17 cellular contexts compared by ENCODE assay signal in genomic region chr4:15809473-15809872, GRCh38. TPM values are rescaled to one million over a fixed set of nuclear protein-coding genes. Genes with fewer than 3 reads are reported as not detected.
DNase-seq lines count a peak whose midpoint lies in the region; ATAC-seq, FAIRE-seq and TF ChIP-seq lines count a peak whose summit lies in the region.
"Had no signal": no experiment of that assay in that cellular context is flagged by ENCODE, and none has a peak within 500 bp of the region (broad histone marks: within the 10 kb centered on the region; RNA-seq: fewer than 3 reads in every experiment).

No MANE protein-coding gene starts in this region.

- no peak for ATAC-seq in CD4-positive, CD25-positive, alpha-beta regulatory T cell (ENCODE audit: low read depth in 2 of 2)
- ATAC-seq in GM19463 (IDR thresholded peaks at IDR 0.05; ENCODE audit: unreplicated experiment) (peak; percentile 13), HG03135 (IDR thresholded peaks at IDR 0.05; ENCODE audit: unreplicated experiment) (peak; percentile 1), GM12878 (no peak)
- no peak for ATAC-seq in activated CD8-positive, alpha-beta memory T cell treated with anti-CD3 and anti-CD28 coated beads, Interleukin-2, amount 10 ng/mL, durations not matched to agents 7 days and 5 days

- no peaks in the 10 kb centered on the region for H3K9me2 ChIP-seq in SK-N-SH

- peak overlapping the region in 1 of 4 donors; percentile 47 for H3K4me3 Mint-ChIP-seq in CD4-positive, CD25-positive, alpha-beta regulatory T cell
- no peak overlapping the region for H3K4me3 Mint-ChIP-seq in activated CD8-positive, alpha-beta memory T cell treated with anti-CD3 and anti-CD28 coated beads, Interleukin-2, amount 10 ng/mL, durations not matched to agents 7 days and 5 days
- H3K4me3 Mint-ChIP-seq: activated naive CD4-positive, alpha-beta T cell treated with anti-CD3 and anti-CD28 coated beads for 36 hours had no signal

- in situ Hi-C loops in GM12878 (cut with MboI): loop anchor here (5.0 to 10.0 kb wide), 4 partner anchors 73 to 395 kb away; no protein-coding TSS in a partner anchor

- FAIRE-seq in GM12878 (lab: Jason Lieb, UNC): no peak
- FAIRE-seq: H54 had no signal

- CTCF ChIA-PET in GM12878 (lab: Yijun Ruan, JAX) (interaction anchor here (0.6 to 7.6 kb wide), 11 partner anchors 9 to 1769 kb away, joined by 3 to 188 read pairs (median 5); no protein-coding TSS in a partner anchor), SK-N-SH (lab: Yijun Ruan, JAX) (interaction anchor here (1.7 to 8.8 kb wide), 4 partner anchors 30 to 153 kb away, joined by 3 to 133 read pairs (median 64); no protein-coding TSS in a partner anchor)
- CTCF ChIA-PET in activated CD8-positive, alpha-beta memory T cell treated with anti-CD3 and anti-CD28 coated beads, Interleukin-2, amount 10 ng/mL, durations not matched to agents 7 days and 5 days (lab: Charles Lee): interaction anchor here (1.4 to 6.2 kb wide), 2 partner anchors 29 to 146 kb away, joined by 3 to 34 read pairs; no protein-coding TSS in a partner anchor

- H3K9ac ChIP-seq in GM12878 (ENCODE audit: control insufficient read depth, insufficient read depth, low read length) (no peak overlapping the region), SK-N-SH (no peak overlapping the region)
- H3K9ac ChIP-seq: parathyroid adenoma had no signal

- H4K20me1 ChIP-seq in GM12878 (ENCODE audit: control insufficient read depth, insufficient read depth) (no peaks in the 10 kb centered on the region), SK-N-SH (ENCODE audit: insufficient read depth) (no peaks in the 10 kb centered on the region)

- H3K4me1 Mint-ChIP-seq in CD4-positive, CD25-positive, alpha-beta regulatory T cell: peaks cover 0 to 35% (median 9%) of the 10 kb centered on the region in 4 donors
- H3K4me1 Mint-ChIP-seq in activated CD8-positive, alpha-beta memory T cell treated with anti-CD3 and anti-CD28 coated beads, Interleukin-2, amount 10 ng/mL, durations not matched to agents 7 days and 5 days: peaks cover 50% of the 10 kb centered on the region

- H3K9me3 ChIP-seq in CD4-positive, CD25-positive, alpha-beta regulatory T cell (ENCODE audit: control insufficient read depth in 2 of 2, low read length in 2 of 2): no peaks in the 10 kb centered on the region
- no peaks in the 10 kb centered on the region for H3K9me3 ChIP-seq in GM12878 (replicated peaks; ENCODE audit: control insufficient read depth, insufficient read depth, low read length)
- H3K9me3 ChIP-seq in SK-N-SH: no peaks in the 10 kb centered on the region

- SMC1A ChIA-PET in GM12878 (lab: Charles Lee; ENCODE audit: uncharacterized antibody, unreplicated experiment): interaction anchor here (0.8 to 7.4 kb wide), 11 partner anchors 8 to 192 kb away, joined by 3 to 152 read pairs (median 4); no protein-coding TSS in a partner anchor

- H3K4me1 ChIP-seq in CD4-positive, CD25-positive, alpha-beta regulatory T cell (ENCODE audit: control insufficient read depth, insufficient read depth, low read length, poor library complexity, severe bottlenecking): no peaks in the 10 kb centered on the region
- H3K4me1 ChIP-seq in GM12878 (ENCODE audit: control insufficient read depth, insufficient read depth, low read length) (peaks cover 12% of the 10 kb centered on the region; the same call in 1 of the 2 replicates), SK-N-SH (ENCODE audit: control insufficient read depth in 1 of 2, insufficient read depth in 2 of 2, low read depth in 1 of 2, low read length in 1 of 2) (no peaks in the 10 kb centered on the region)
- H3K4me1 ChIP-seq: parathyroid adenoma had no signal

- TF ChIP-seq RAD21 in GM12878 (IDR thresholded peaks at IDR 0.05; ENCODE audit: insufficient read depth, low read depth, low read length) (no peak), SK-N-SH (IDR thresholded peaks at IDR 0.05; ENCODE audit: low read length) (no peak)

- H3K27me3 Mint-ChIP-seq in CD4-positive, CD25-positive, alpha-beta regulatory T cell: peaks cover 10% of the 10 kb centered on the region
- H3K27me3 Mint-ChIP-seq in activated CD8-positive, alpha-beta memory T cell treated with anti-CD3 and anti-CD28 coated beads, Interleukin-2, amount 10 ng/mL, durations not matched to agents 7 days and 5 days: no peaks in the 10 kb centered on the region
- H3K27me3 Mint-ChIP-seq: activated CD4-positive, alpha-beta T cell treated with anti-CD3 and anti-CD28 coated beads, Interleukin-2, amount 10 ng/mL, durations not matched to agents 24 days and 14 days had no signal

- TF ChIP-seq CTCF in GM12878 (IDR thresholded peaks at IDR 0.05 in 2 of 3, conservative IDR thresholded peaks at IDR 0.05 in 1 of 3; ENCODE audit: control insufficient read depth in 2 of 3, extremely low read depth in 1 of 3, insufficient read depth in 1 of 3, low read depth in 3 of 3, low read length in 3 of 3): no peak
- TF ChIP-seq CTCF in SK-N-SH (IDR thresholded peaks at IDR 0.05): no peak

- H3K27me3 ChIP-seq in CD4-positive, CD25-positive, alpha-beta regulatory T cell (ENCODE audit: control insufficient read depth, insufficient read depth, low read length): peaks cover 1% of the 10 kb centered on the region
- H3K27me3 ChIP-seq in GM12878 (replicated peaks in 1 of 2; ENCODE audit: control insufficient read depth in 2 of 2, insufficient read depth in 2 of 2, low read length in 1 of 2): no peaks in the 10 kb centered on the region
- no peaks in the 10 kb centered on the region; the same call in 1 of the 2 replicates for H3K27me3 ChIP-seq in SK-N-SH (ENCODE audit: insufficient read depth)

- intact Hi-C loops in GM12878 (cut with micrococcal nuclease; ENCODE audit: unreplicated experiment): no loop called here

- DNase-seq in CD4-positive, CD25-positive, alpha-beta regulatory T cell: no peak
- DNase-seq in GM12878 (ENCODE audit: low read depth, low spot score) (no peak), A172 (ENCODE audit: low spot score) (no peak), SK-N-SH (no peak)
- DNase-seq in activated CD8-positive, alpha-beta memory T cell treated with anti-CD3 and anti-CD28 coated beads, Interleukin-2, amount 50 U/mL, for 4 hours: no peak
- no peak for DNase-seq in activated CD8-positive, alpha-beta memory T cell treated with anti-CD3 and anti-CD28 coated beads, Interleukin-2, amount 10 ng/mL, durations not matched to agents 7 days and 5 days
- DNase-seq: activated CD4-positive, alpha-beta T cell treated with anti-CD3 and anti-CD28 coated beads, Interleukin-2, amount 10 ng/mL, durations not matched to agents 24 days and 14 days; activated naive CD4-positive, alpha-beta T cell treated with anti-CD3 and anti-CD28 coated beads for 36 hours; cerebellar nuclear complex; NCI-H1048; NCI-H774; stimulated activated naive CD4-positive, alpha-beta T cell had no signal

- H3K27ac Mint-ChIP-seq in CD4-positive, CD25-positive, alpha-beta regulatory T cell: peak overlapping the region in 2 of 3 donors; percentile 31 to 77
- no peak overlapping the region for H3K27ac Mint-ChIP-seq in activated CD8-positive, alpha-beta memory T cell treated with anti-CD3 and anti-CD28 coated beads, Interleukin-2, amount 10 ng/mL, durations not matched to agents 7 days and 5 days

- RAD21 ChIA-PET in GM12878 (lab: Charles Lee; ENCODE audit: unreplicated experiment): interaction anchor here (0.7 to 8.0 kb wide), 10 partner anchors 24 to 192 kb away, joined by 3 to 117 read pairs (median 6); no protein-coding TSS in a partner anchor

- POLR2A ChIA-PET in GM12878 (lab: Charles Lee) (interaction anchor here (0.9 kb wide), 1 partner anchor 24 kb away, joined by 3 read pairs; no protein-coding TSS in a partner anchor), SK-N-SH (lab: Yijun Ruan, JAX) (no interaction called here)

- no peak overlapping the region for H3K27ac ChIP-seq in CD4-positive, CD25-positive, alpha-beta regulatory T cell (ENCODE audit: insufficient read depth, low read length, poor library complexity, severe bottlenecking)
- H3K27ac ChIP-seq in GM12878 (ENCODE audit: control insufficient read depth, insufficient read depth): peak overlapping the region; percentile 20; the same call in 1 of the 2 replicates
- no peak overlapping the region for H3K27ac ChIP-seq in SK-N-SH (ENCODE audit: low read depth in 2 of 2, low read length in 1 of 2)
- H3K27ac ChIP-seq: parathyroid adenoma, SK-N-MC had no signal

- H3K36me3 Mint-ChIP-seq in CD4-positive, CD25-positive, alpha-beta regulatory T cell: no peaks in the 10 kb centered on the region
- peaks cover 51% of the 10 kb centered on the region for H3K36me3 Mint-ChIP-seq in activated CD8-positive, alpha-beta memory T cell treated with anti-CD3 and anti-CD28 coated beads, Interleukin-2, amount 10 ng/mL, durations not matched to agents 7 days and 5 days

- peak overlapping the region; percentile 49 for H3K4me3 ChIP-seq in CD4-positive, CD25-positive, alpha-beta regulatory T cell (ENCODE audit: low read depth, low read length)
- no peak overlapping the region for H3K4me3 ChIP-seq in GM12878
- no peak overlapping the region for H3K4me3 ChIP-seq in SK-N-SH (ENCODE audit: low read depth in 2 of 2, low read length in 1 of 2)
- H3K4me3 ChIP-seq: SK-N-MC had no signal

- H3K79me2 ChIP-seq in GM12878 (ENCODE audit: control insufficient read depth, insufficient read depth, low read length): no peaks in the 10 kb centered on the region
- no peaks in the 10 kb centered on the region for H3K79me2 ChIP-seq in SK-N-SH (ENCODE audit: insufficient read depth)
- H3K79me2 ChIP-seq: parathyroid adenoma had no signal

- WGBS in GM12878 (ENCODE audit: insufficient coverage, insufficient replicate concordance, low lambda C conversion rate, missing lambda C conversion rate): 11% methylated on average over 4 of the region's 4 CpGs
- WGBS in SK-N-SH (ENCODE audit: low lambda C conversion rate): 51% methylated on average over 4 of the region's 4 CpGs

- H2AFZ ChIP-seq in GM12878 (ENCODE audit: control insufficient read depth, low read depth, low read length) (no peak overlapping the region), SK-N-SH (ENCODE audit: low read depth) (no peak overlapping the region)
- H2AFZ ChIP-seq: parathyroid adenoma had no signal

- TF ChIP-seq POLR2A in GM12878 (IDR thresholded peaks at IDR 0.05; ENCODE audit: low read depth, low read length): no peak

- peak overlapping the region; percentile 74 for H3K4me2 ChIP-seq in GM12878 (ENCODE audit: control insufficient read depth, insufficient read depth)
- no peak overlapping the region for H3K4me2 ChIP-seq in SK-N-SH

- no peaks in the 10 kb centered on the region for H3F3A ChIP-seq in SK-N-SH (replicated peaks; ENCODE audit: insufficient read depth)

- no peaks in the 10 kb centered on the region for H3K36me3 ChIP-seq in CD4-positive, CD25-positive, alpha-beta regulatory T cell (ENCODE audit: control insufficient read depth, insufficient read depth, low read length)
- H3K36me3 ChIP-seq in GM12878 (ENCODE audit: control insufficient read depth in 2 of 2, insufficient read depth in 2 of 2, low read length in 1 of 2) (no peaks in the 10 kb centered on the region), SK-N-SH (replicated peaks in 1 of 2; ENCODE audit: control insufficient read depth in 1 of 2, insufficient read depth in 2 of 2, low read length in 1 of 2) (no peaks in the 10 kb centered on the region)

- H3K9me3 Mint-ChIP-seq in CD4-positive, CD25-positive, alpha-beta regulatory T cell: peaks cover 0 to 3% (median 0%) of the 10 kb centered on the region in 7 donors
- no peaks in the 10 kb centered on the region for H3K9me3 Mint-ChIP-seq in activated CD8-positive, alpha-beta memory T cell treated with anti-CD3 and anti-CD28 coated beads, Interleukin-2, amount 10 ng/mL, durations not matched to agents 7 days and 5 days (ENCODE audit: low read depth)

- TF ChIP-seq EP300 in GM12878 (IDR thresholded peaks at IDR 0.05; ENCODE audit: borderline replicate concordance in 1 of 2, control insufficient read depth in 1 of 2, low read depth in 2 of 2, low read length in 2 of 2) (no peak), SK-N-SH (IDR thresholded peaks at IDR 0.05; ENCODE audit: borderline replicate concordance in 1 of 2, low read depth in 1 of 2, low read length in 1 of 2) (no peak)

- BruUV-seq in GM12878 (replicated peaks; lab: Mats Ljungman, UMichigan): no TSS peak

RNA-seq across cellular contexts. Expression of gene CD38, which starts 31.3 kb away (rescaled TPM):
- total RNA-seq in CD4-positive, CD25-positive, alpha-beta regulatory T cell: 6.4 TPM
- 10 to 100 TPM in 2 of 4 donors, 1 to 10 TPM in 2; 4.8 to 14.5 (median 9.3) TPM for polyA plus RNA-seq in CD4-positive, CD25-positive, alpha-beta regulatory T cell
- 191 and 195 TPM in 2 replicates for total RNA-seq in GM12878 (2013; cell fraction: nucleolus; rRNA removed)
- total RNA-seq in GM12878 (2014; rRNA removed) (9.0 and 13.0 TPM in 2 replicates), GM12878 (2014; rRNA removed; fragmentation: Illumina TruSeq; extraction: Trizol) (11.9 TPM in 2 replicates), GM12878 (2021) (18.0 and 19.0 TPM in 2 replicates)
- 40.1 TPM for polyA plus RNA-seq in GM12878 (2011; ENCODE audit: low read depth)
- polyA plus RNA-seq in GM12878 (2011; rRNA removed) (38.3 and 39.8 TPM in 2 replicates), GM12878 (2014; fragmentation: Illumina TruSeq; extraction: Trizol) (12.4 and 20.4 TPM in 2 replicates), GM12878 (2014; fragmentation: Nextera tagmentation; extraction: Ambion mirVana) (1 to 10 TPM; 3.5 to 4.8 TPM), GM12878 (2014; rRNA removed) (11.9 and 13.0 TPM in 2 replicates), GM12878 (2016; fragmentation: Nextera tagmentation; extraction: Ambion mirVana) (10 to 100 TPM; 16.0 to 19.4 TPM), SK-N-SH (2012; rRNA removed) (0.02 TPM in 1 of 2 replicates, not detected in the other)
- polyA plus RNA-seq in GM12878 (2011; cell fraction: cytosol; rRNA removed): 21.4 and 21.9 TPM in 2 replicates
- polyA plus RNA-seq in GM12878 (2011; cell fraction: nucleus; rRNA removed): 50.6 and 53.0 TPM in 2 replicates
- polyA plus RNA-seq in GM12878 (2012): 10.8 and 20.0 TPM in 2 replicates
- 37.9 and 44.6 TPM in 2 replicates for polyA minus RNA-seq in GM12878 (2011; rRNA and poly(A)+ RNA removed)
- polyA minus RNA-seq in GM12878 (2011; cell fraction: cytosol; rRNA and poly(A)+ RNA removed): 8.8 and 10.8 TPM in 2 replicates
- 51.5 and 69.2 TPM in 2 replicates for polyA minus RNA-seq in GM12878 (2011; cell fraction: nucleus; rRNA and poly(A)+ RNA removed)
- total RNA-seq in A172 (2014; rRNA removed; shearing (Covaris generic)): not detected in 2 replicates
- polyA plus RNA-seq in SK-N-SH (2012; cell fraction: cytosol; rRNA removed): 0.01 and 0.04 TPM in 2 replicates
- polyA plus RNA-seq in SK-N-SH (2012; cell fraction: nucleus; rRNA removed): 0.01 TPM in 2 replicates
- 100 to 1,000 TPM; 151 to 179 TPM for total RNA-seq in activated CD8-positive, alpha-beta memory T cell treated with anti-CD3 and anti-CD28 coated beads, Interleukin-2, amount 10 ng/mL, durations not matched to agents 7 days and 5 days

Comparison
In these comparisons a context has a peak if more than half of its experiments do, and no peak if none do; other contexts are left out.
1. ATAC-seq: peak in GM19463 (single experiment) and HG03135 (single experiment); none in CD4-positive, CD25-positive, alpha-beta regulatory T cell (0 of 2), GM12878 (single experiment) and activated CD8-positive, alpha-beta memory T cell treated with anti-CD3 and anti-CD28 coated beads, Interleukin-2, amount 10 ng/mL, durations not matched to agents 7 days and 5 days (single experiment).